Comparison of ENCODE assay signal across 13 cellular contexts in genomic region chr3:170768334-170768801, GRCh38.
A peak's percentile ranks its signal among the peaks of the same experiment; 100 is the strongest.
DNase-seq lines count a peak whose midpoint lies in the region; ATAC-seq, FAIRE-seq and TF ChIP-seq lines count a peak whose summit lies in the region.
"Had no signal": no experiment of that assay in that cellular context is flagged by ENCODE, and none has a peak within 500 bp of the region (broad histone marks: within the 10 kb centered on the region; RNA-seq: fewer than 3 reads in every experiment).

No MANE protein-coding gene starts in this region.

- H3K56ac ChIP-seq in mesendoderm (ENCODE audit: low read length), result peak overlapping the region; percentile 51

- no peak overlapping the region for H2AK5ac ChIP-seq in mesendoderm (ENCODE audit: low read length)

- no peak overlapping the region for H4K5ac ChIP-seq in mesendoderm (ENCODE audit: low read length)

- H3K79me1 ChIP-seq in mesendoderm (ENCODE audit: low read length), result no peaks in the 10 kb centered on the region

- intact Hi-C loops in K562 (cut with micrococcal nuclease), result loop anchor here (5.0 kb wide), 1 partner anchor 39 kb away; no protein-coding TSS in a partner anchor

- no peak for TF ChIP-seq POLR2A in K562 (conservative IDR thresholded peaks at IDR 0.05)

- ATAC-seq in K562 (peak; percentile 44), HG02798 (IDR thresholded peaks at IDR 0.05; ENCODE audit: poor library complexity, unreplicated experiment) (no peak)
- no peak for ATAC-seq in activated CD4-positive, CD25-positive, alpha-beta regulatory T cell treated with anti-CD3 and anti-CD28 coated beads, Interleukin-2, amount 50 U/mL, for 24 hours

- H3K36me3 ChIP-seq in K562 (ENCODE audit: control insufficient read depth, insufficient read depth, low read length) (no peaks in the 10 kb centered on the region), mesendoderm (ENCODE audit: control insufficient read depth, insufficient read depth, low read length) (no peaks in the 10 kb centered on the region)
- H3K36me3 ChIP-seq: BLaER1 had no signal

- BruUV-seq in K562 (replicated peaks; lab: Mats Ljungman, UMichigan), result no TSS peak

- peak; percentile 44 for FAIRE-seq in K562 (lab: Jason Lieb, UNC)

- H3K23ac ChIP-seq in mesendoderm (ENCODE audit: low read length), result no peak overlapping the region

- TF ChIP-seq CTCF in AG10803 (conservative IDR thresholded peaks at IDR 0.05; ENCODE audit: low read length), result no peak
- TF ChIP-seq CTCF in K562 (IDR thresholded peaks at IDR 0.05 in 2 of 3, conservative IDR thresholded peaks at IDR 0.05 in 1 of 3; ENCODE audit: insufficient read depth in 2 of 3, low read depth in 1 of 3, low read length in 3 of 3), result no peak

- no peak overlapping the region for H2BK120ac ChIP-seq in mesendoderm (ENCODE audit: low read depth, low read length)

- no peak for TF ChIP-seq EP300 in K562 (IDR thresholded peaks at IDR 0.05; ENCODE audit: low read length)

- CTCF ChIA-PET in K562 (lab: Yijun Ruan, JAX; ENCODE audit: low intra/inter-chr PET ratio), result no interaction called here

- H3K4me2 ChIP-seq in K562 (ENCODE audit: insufficient read depth, low read length) (peak overlapping the region; percentile 8; the same call in 1 of the 2 replicates), mesendoderm (ENCODE audit: low read length) (no peak overlapping the region)
- H3K4me2 ChIP-seq: BLaER1 had no signal

- H3K9ac ChIP-seq in K562 (ENCODE audit: insufficient read depth in 1 of 2, low read depth in 2 of 2, low read length in 2 of 2), result peak overlapping the region; percentile 27 to 72; a peak in 2 of 4 replicates
- H3K9ac ChIP-seq in mesendoderm (ENCODE audit: low read length), result peak overlapping the region; percentile 15
- H3K9ac ChIP-seq: BLaER1 had no signal

- in situ Hi-C loops in K562 (cut with MboI), result no loop called here

- no peaks in the 10 kb centered on the region for H4K20me1 ChIP-seq in K562 (replicated peaks; ENCODE audit: control insufficient read depth, insufficient read depth, low read length)
- H4K20me1 ChIP-seq: BLaER1 had no signal

- H3K4me1 ChIP-seq in K562 (replicated peaks in 1 of 2; ENCODE audit: control insufficient read depth in 2 of 2, insufficient read depth in 2 of 2, low read length in 2 of 2) (peaks cover 24 to 42% of the 10 kb centered on the region in 2 experiments), mesendoderm (ENCODE audit: control insufficient read depth, low read depth, low read length) (peaks cover 7% of the 10 kb centered on the region)
- H3K4me1 ChIP-seq: BLaER1 had no signal

- H3K27me3 ChIP-seq in K562 (ENCODE audit: control insufficient read depth in 2 of 2, insufficient read depth in 2 of 2, low read length in 2 of 2) (no peaks in the 10 kb centered on the region), mesendoderm (ENCODE audit: insufficient read depth, low read length, poor library complexity) (no peaks in the 10 kb centered on the region)
- H3K27me3 ChIP-seq: BLaER1 had no signal

- H2AFZ ChIP-seq in K562 (ENCODE audit: low read depth, low read length), result peak overlapping the region; percentile 89

- H3K4me3 ChIP-seq in AG10803 (ENCODE audit: low read length) (no peak overlapping the region), K562 (no peak overlapping the region), mesendoderm (ENCODE audit: low read length) (no peak overlapping the region)
- H3K4me3 ChIP-seq: BLaER1 had no signal

- peak; percentile 56 for DNase-seq in AG10803 (ENCODE audit: low read depth)
- peak; percentile 76 for DNase-seq in LHCN-M2 (ENCODE audit: low read depth)
- no peak for DNase-seq in K562 (ENCODE audit: extremely low read depth in 1 of 4, low spot score in 3 of 4)
- no peak for DNase-seq in mesendoderm
- no peak for DNase-seq in NCI-H1436 (lab: John Stamatoyannopoulos, UW)
- DNase-seq in mesenteric fat pad (ENCODE audit: low spot score), result no peak
- DNase-seq: activated CD4-positive, alpha-beta memory T cell treated with anti-CD3 and anti-CD28 coated beads for 36 hours; islet precursor cell; NCI-H524 had no signal

- H3K79me2 ChIP-seq in K562 (ENCODE audit: control insufficient read depth, insufficient read depth, low read length) (no peaks in the 10 kb centered on the region), mesendoderm (ENCODE audit: control insufficient read depth, insufficient read depth, low read length) (no peaks in the 10 kb centered on the region)

- no peak overlapping the region for H3K4ac ChIP-seq in mesendoderm (ENCODE audit: low read depth, low read length)

- POLR2A ChIA-PET in K562 (lab: Yijun Ruan, JAX), result interaction anchor here (1.8 to 2.6 kb wide), 2 partner anchors 10 to 12 kb away, joined by 6 to 14 read pairs; no protein-coding TSS in a partner anchor

- H3K18ac ChIP-seq in mesendoderm (ENCODE audit: low read length), result no peak overlapping the region

- no peak overlapping the region for H4K8ac ChIP-seq in mesendoderm (ENCODE audit: low read depth, low read length)

- H3K9me3 ChIP-seq in K562 (replicated peaks; ENCODE audit: control insufficient read depth, insufficient read depth, low read depth, low read length), result no peaks in the 10 kb centered on the region
- H3K9me3 ChIP-seq: BLaER1 had no signal

- peaks cover 2% of the 10 kb centered on the region for H3K9me1 ChIP-seq in K562 (ENCODE audit: control insufficient read depth, insufficient read depth, low read length)

- WGBS in K562 (ENCODE audit: insufficient coverage, low coverage, missing lambda C conversion rate), result 11% methylated on average over 2 of the region's 2 CpGs
- no CpG with 5 or more reads among the region's 2 CpGs for WGBS in mesendoderm (ENCODE audit: extremely low coverage, insufficient coverage, low lambda C conversion rate)

- H2BK15ac ChIP-seq in mesendoderm (replicated peaks; ENCODE audit: low read depth), result no peak overlapping the region

- H2BK5ac ChIP-seq in mesendoderm (ENCODE audit: low read length), result peak overlapping the region; percentile 33

- peak in 1 of 2 experiments; percentile 29; a peak in 1 of 4 replicates for TF ChIP-seq RAD21 in K562 (CRISPR knock-in tag; conservative IDR thresholded peaks at IDR 0.05 in 1 of 2, IDR thresholded peaks at IDR 0.05 in 1 of 2)

- H3K27ac ChIP-seq in K562 (ENCODE audit: extremely low read depth, low read depth, low read length) (peak overlapping the region; percentile 43; the same call in 2 of the 3 replicates), mesendoderm (ENCODE audit: low read depth, low read length) (no peak overlapping the region)
- H3K27ac ChIP-seq: BLaER1, epithelial cell of prostate had no signal

TF ChIP-seq in K562, 482 proteins besides CTCF, POLR2A, EP300 and RAD21 (continues in another document):
- TF ChIP-seq FOXA3 (CRISPR knock-in tag; conservative IDR thresholded peaks at IDR 0.05 in 1 of 2, IDR thresholded peaks at IDR 0.05 in 1 of 2) (no peak), PRMT5 (CRISPR knock-in tag; IDR thresholded peaks at IDR 0.05) (no peak), MCM5 (IDR thresholded peaks at IDR 0.05; ENCODE audit: low read depth) (no peak), ARNT (IDR thresholded peaks at IDR 0.05) (no peak), SMAD1 (IDR thresholded peaks at IDR 0.05; ENCODE audit: low read depth, low read length, partially characterized antibody) (no peak), GATA2 (CRISPR knock-in tag; IDR thresholded peaks at IDR 0.05) (no peak), ZBTB9 (CRISPR knock-in tag; IDR thresholded peaks at IDR 0.05) (peak; percentile 58; the same call in 1 of the 2 replicates), ZNF766 (CRISPR knock-in tag; conservative IDR thresholded peaks at IDR 0.05) (peak; percentile 57; the same call in 1 of the 2 replicates), ZNF583 (CRISPR knock-in tag; IDR thresholded peaks at IDR 0.05) (0 out of 2 replicates have a peak, but pooled peaks have one; percentile 11), ZC3H11A (IDR thresholded peaks at IDR 0.05; ENCODE audit: low read depth, low read length) (no peak), SRSF1 (IDR thresholded peaks at IDR 0.05; ENCODE audit: low read depth, low read length) (no peak), ZNF76 (CRISPR knock-in tag; IDR thresholded peaks at IDR 0.05; ENCODE audit: borderline replicate concordance) (0 out of 2 replicates have a peak, but pooled peaks have one; percentile 36), ZNF277 (CRISPR knock-in tag; IDR thresholded peaks at IDR 0.05; ENCODE audit: borderline replicate concordance) (no peak), HDAC8 (tag; IDR thresholded peaks at IDR 0.05) (no peak), DIDO1 (tag; IDR thresholded peaks at IDR 0.05; ENCODE audit: low read depth) (no peak), ETS2 (tag; IDR thresholded peaks at IDR 0.05; ENCODE audit: borderline replicate concordance, poor library complexity, severe bottlenecking) (no peak), NR4A1 (CRISPR knock-in tag; IDR thresholded peaks at IDR 0.05) (0 out of 2 replicates have a peak, but pooled peaks have one; percentile 43), NR4A1 (tag; IDR thresholded peaks at IDR 0.05) (0 out of 2 replicates have a peak, but pooled peaks have one; percentile 36), NFIX (CRISPR knock-in tag; IDR thresholded peaks at IDR 0.05; ENCODE audit: low read depth) (no peak), PHF21A (IDR thresholded peaks at IDR 0.05; ENCODE audit: borderline replicate concordance, low read depth) (no peak)

Comparison
In these comparisons a context has a peak if more than half of its experiments do, and no peak if none do; other contexts are left out.
1. DNase-seq: peak in AG10803 (single experiment) and LHCN-M2 (single experiment); none in K562 (0 of 4), mesendoderm (single experiment), NCI-H1436 (single experiment) and mesenteric fat pad (single experiment).